ENCODE assay signal across 7 cellular contexts in genomic region chr11:65040520-65041205, GRCh38.
DNase-seq lines count a peak whose midpoint lies in the region; ATAC-seq lines count a peak whose summit lies in the region.

No MANE protein-coding gene starts in this region.

- ATAC-seq in GM18508 (IDR thresholded peaks at IDR 0.05; ENCODE audit: insufficient read depth, unreplicated experiment) (peak; percentile 65), HG02981 (IDR thresholded peaks at IDR 0.05; ENCODE audit: unreplicated experiment) (peak; percentile 91)

- DNase-seq in NCI-H2029 (lab: John Stamatoyannopoulos, UW), result peak; percentile 96
- DNase-seq in T-helper 9 cell, result peak; percentile 72
- DNase-seq in astrocyte of the hippocampus (ENCODE audit: low read depth, low spot score), result peak; percentile 96
- DNase-seq in hypothalamus (lab: John Stamatoyannopoulos, UW), result peak; percentile 46 to 99 (median 83)
- peak; percentile 95 for DNase-seq in retina

Comparison
In these comparisons a context has a peak if more than half of its experiments do, and no peak if none do; other contexts are left out.
1. Peak in every context shown above with its lines: DNase-seq and ATAC-seq.